ENCODE assay signal across 1 cellular context in the genomic region with DNA sequence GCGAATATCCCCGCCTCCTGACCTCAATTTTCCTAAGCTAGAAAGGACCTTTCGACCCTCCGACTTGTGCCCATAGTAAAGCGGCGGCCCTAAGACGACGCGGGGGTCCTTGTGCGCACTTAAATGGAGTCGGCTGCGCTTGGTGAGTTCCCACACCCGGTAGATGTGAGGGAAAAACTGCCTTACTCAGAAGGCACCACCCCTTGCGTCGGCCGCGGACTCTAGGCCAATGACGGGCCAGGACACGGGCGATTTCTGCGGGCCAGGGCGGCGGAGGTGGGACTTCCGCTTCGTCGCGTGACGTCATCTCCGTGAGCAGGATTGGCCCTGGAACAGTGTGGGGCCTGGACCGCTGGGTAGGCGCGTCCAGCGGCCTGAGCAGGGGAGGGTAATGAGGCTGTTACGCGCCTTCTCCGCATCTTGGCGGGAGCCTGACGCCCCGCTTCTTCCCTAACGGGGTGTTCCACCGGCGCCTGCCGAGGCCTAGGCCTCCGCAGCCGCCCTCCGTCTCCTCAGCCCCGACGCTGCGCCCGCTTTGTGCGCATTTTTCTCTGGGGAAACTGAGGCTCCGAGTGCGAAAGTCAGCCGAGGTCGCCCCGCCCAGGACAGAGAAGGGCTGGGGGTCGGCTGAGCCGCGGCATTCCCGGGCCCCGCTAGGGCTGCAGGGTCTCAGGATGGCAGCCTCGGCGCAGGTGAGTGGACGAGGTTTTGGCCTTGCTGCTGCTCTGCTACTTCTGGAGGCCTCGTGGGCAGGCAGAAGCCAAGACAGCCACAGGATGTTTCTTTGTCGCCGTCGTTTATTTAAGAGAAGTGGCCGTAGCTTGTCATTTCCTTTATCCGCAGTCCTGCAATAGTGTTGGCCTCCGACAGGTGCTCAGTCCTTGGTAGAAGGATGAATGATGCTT.
TF ChIP-seq lines count a peak whose summit lies in the region.

A gene (plus strand): TSS at position 293 of the 905 bp plus-strand sequence. CDS start 382 bp downstream, at position 675.

TF ChIP-seq in HepG2, 621 proteins besides CTCF, POLR2A, EP300 and RAD21 (continued from another document and continues in another):
- TF ChIP-seq, protein P1, sequence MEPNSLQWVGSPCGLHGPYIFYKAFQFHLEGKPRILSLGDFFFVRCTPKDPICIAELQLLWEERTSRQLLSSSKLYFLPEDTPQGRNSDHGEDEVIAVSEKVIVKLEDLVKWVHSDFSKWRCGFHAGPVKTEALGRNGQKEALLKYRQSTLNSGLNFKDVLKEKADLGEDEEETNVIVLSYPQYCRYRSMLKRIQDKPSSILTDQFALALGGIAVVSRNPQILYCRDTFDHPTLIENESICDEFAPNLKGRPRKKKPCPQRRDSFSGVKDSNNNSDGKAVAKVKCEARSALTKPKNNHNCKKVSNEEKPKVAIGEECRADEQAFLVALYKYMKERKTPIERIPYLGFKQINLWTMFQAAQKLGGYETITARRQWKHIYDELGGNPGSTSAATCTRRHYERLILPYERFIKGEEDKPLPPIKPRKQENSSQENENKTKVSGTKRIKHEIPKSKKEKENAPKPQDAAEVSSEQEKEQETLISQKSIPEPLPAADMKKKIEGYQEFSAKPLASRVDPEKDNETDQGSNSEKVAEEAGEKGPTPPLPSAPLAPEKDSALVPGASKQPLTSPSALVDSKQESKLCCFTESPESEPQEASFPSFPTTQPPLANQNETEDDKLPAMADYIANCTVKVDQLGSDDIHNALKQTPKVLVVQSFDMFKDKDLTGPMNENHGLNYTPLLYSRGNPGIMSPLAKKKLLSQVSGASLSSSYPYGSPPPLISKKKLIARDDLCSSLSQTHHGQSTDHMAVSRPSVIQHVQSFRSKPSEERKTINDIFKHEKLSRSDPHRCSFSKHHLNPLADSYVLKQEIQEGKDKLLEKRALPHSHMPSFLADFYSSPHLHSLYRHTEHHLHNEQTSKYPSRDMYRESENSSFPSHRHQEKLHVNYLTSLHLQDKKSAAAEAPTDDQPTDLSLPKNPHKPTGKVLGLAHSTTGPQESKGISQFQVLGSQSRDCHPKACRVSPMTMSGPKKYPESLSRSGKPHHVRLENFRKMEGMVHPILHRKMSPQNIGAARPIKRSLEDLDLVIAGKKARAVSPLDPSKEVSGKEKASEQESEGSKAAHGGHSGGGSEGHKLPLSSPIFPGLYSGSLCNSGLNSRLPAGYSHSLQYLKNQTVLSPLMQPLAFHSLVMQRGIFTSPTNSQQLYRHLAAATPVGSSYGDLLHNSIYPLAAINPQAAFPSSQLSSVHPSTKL (CRISPR knock-in tag; IDR thresholded peaks at IDR 0.05): peak; percentile 38; the same call in 1 of the 2 replicates
- TF ChIP-seq PAX8 (CRISPR knock-in tag; IDR thresholded peaks at IDR 0.05; ENCODE audit: borderline replicate concordance): no peak
- no peak for TF ChIP-seq POLR2AphosphoS2 (IDR thresholded peaks at IDR 0.05; ENCODE audit: low read depth, low read length)
- 0 out of 2 replicates have a peak, but pooled peaks have one; percentile 30 for TF ChIP-seq ZNF451 (CRISPR knock-in tag; IDR thresholded peaks at IDR 0.05)
- TF ChIP-seq ARNT (IDR thresholded peaks at IDR 0.05): no peak
- no peak; the same call in 1 of the 2 replicates for TF ChIP-seq ZNF572 (CRISPR knock-in tag; IDR thresholded peaks at IDR 0.05)
- TF ChIP-seq ZFP36 (IDR thresholded peaks at IDR 0.05; ENCODE audit: borderline replicate concordance, low read depth, low read length, partially characterized antibody): no peak
- no peak for TF ChIP-seq KLF13 (CRISPR knock-in tag; IDR thresholded peaks at IDR 0.05)
- 0 out of 2 replicates have a peak, but pooled peaks have one; percentile 62 for TF ChIP-seq PCBP1 (IDR thresholded peaks at IDR 0.05; ENCODE audit: borderline replicate concordance, low read depth, low read length)
- TF ChIP-seq HDAC2 (CRISPR knock-in tag; IDR thresholded peaks at IDR 0.05): peak; percentile 57
- TF ChIP-seq, protein P2, sequence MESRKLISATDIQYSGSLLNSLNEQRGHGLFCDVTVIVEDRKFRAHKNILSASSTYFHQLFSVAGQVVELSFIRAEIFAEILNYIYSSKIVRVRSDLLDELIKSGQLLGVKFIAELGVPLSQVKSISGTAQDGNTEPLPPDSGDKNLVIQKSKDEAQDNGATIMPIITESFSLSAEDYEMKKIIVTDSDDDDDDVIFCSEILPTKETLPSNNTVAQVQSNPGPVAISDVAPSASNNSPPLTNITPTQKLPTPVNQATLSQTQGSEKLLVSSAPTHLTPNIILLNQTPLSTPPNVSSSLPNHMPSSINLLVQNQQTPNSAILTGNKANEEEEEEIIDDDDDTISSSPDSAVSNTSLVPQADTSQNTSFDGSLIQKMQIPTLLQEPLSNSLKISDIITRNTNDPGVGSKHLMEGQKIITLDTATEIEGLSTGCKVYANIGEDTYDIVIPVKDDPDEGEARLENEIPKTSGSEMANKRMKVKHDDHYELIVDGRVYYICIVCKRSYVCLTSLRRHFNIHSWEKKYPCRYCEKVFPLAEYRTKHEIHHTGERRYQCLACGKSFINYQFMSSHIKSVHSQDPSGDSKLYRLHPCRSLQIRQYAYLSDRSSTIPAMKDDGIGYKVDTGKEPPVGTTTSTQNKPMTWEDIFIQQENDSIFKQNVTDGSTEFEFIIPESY (CRISPR knock-in tag; IDR thresholded peaks at IDR 0.05): no peak
- TF ChIP-seq, protein P3, sequence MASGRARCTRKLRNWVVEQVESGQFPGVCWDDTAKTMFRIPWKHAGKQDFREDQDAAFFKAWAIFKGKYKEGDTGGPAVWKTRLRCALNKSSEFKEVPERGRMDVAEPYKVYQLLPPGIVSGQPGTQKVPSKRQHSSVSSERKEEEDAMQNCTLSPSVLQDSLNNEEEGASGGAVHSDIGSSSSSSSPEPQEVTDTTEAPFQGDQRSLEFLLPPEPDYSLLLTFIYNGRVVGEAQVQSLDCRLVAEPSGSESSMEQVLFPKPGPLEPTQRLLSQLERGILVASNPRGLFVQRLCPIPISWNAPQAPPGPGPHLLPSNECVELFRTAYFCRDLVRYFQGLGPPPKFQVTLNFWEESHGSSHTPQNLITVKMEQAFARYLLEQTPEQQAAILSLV (CRISPR knock-in tag; IDR thresholded peaks at IDR 0.05; ENCODE audit: borderline replicate concordance): no peak
- no peak for TF ChIP-seq NR2F6 (IDR thresholded peaks at IDR 0.05)
- TF ChIP-seq NR2F6 (CRISPR knock-in tag; IDR thresholded peaks at IDR 0.05): no peak
- TF ChIP-seq ZNF720 (CRISPR knock-in tag; IDR thresholded peaks at IDR 0.05): no peak
- TF ChIP-seq, protein P4, sequence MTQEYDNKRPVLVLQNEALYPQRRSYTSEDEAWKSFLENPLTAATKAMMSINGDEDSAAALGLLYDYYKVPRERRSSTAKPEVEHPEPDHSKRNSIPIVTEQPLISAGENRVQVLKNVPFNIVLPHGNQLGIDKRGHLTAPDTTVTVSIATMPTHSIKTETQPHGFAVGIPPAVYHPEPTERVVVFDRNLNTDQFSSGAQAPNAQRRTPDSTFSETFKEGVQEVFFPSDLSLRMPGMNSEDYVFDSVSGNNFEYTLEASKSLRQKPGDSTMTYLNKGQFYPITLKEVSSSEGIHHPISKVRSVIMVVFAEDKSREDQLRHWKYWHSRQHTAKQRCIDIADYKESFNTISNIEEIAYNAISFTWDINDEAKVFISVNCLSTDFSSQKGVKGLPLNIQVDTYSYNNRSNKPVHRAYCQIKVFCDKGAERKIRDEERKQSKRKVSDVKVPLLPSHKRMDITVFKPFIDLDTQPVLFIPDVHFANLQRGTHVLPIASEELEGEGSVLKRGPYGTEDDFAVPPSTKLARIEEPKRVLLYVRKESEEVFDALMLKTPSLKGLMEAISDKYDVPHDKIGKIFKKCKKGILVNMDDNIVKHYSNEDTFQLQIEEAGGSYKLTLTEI (CRISPR knock-in tag; conservative IDR thresholded peaks at IDR 0.05): no peak
- TF ChIP-seq HOXD1 (CRISPR knock-in tag; IDR thresholded peaks at IDR 0.05): 0 out of 2 replicates have a peak, but pooled peaks have one; percentile 55
- peak; percentile 92; the same call in 1 of the 2 replicates for TF ChIP-seq HOXA3 (CRISPR knock-in tag; IDR thresholded peaks at IDR 0.05)
- TF ChIP-seq ZSCAN12 (CRISPR knock-in tag; IDR thresholded peaks at IDR 0.05): no peak
- no peak for TF ChIP-seq ZNF235 (CRISPR knock-in tag; IDR thresholded peaks at IDR 0.05; ENCODE audit: borderline replicate concordance)
- TF ChIP-seq SSRP1 (CRISPR knock-in tag; IDR thresholded peaks at IDR 0.05): no peak
- TF ChIP-seq, protein P5, sequence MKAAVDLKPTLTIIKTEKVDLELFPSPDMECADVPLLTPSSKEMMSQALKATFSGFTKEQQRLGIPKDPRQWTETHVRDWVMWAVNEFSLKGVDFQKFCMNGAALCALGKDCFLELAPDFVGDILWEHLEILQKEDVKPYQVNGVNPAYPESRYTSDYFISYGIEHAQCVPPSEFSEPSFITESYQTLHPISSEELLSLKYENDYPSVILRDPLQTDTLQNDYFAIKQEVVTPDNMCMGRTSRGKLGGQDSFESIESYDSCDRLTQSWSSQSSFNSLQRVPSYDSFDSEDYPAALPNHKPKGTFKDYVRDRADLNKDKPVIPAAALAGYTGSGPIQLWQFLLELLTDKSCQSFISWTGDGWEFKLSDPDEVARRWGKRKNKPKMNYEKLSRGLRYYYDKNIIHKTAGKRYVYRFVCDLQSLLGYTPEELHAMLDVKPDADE (CRISPR knock-in tag; IDR thresholded peaks at IDR 0.05): no peak
- TF ChIP-seq KLF6 (CRISPR knock-in tag; IDR thresholded peaks at IDR 0.05): peak; percentile 59; the same call in 1 of the 2 replicates
- no peak for TF ChIP-seq RAD51 (IDR thresholded peaks at IDR 0.05; ENCODE audit: borderline replicate concordance)
- TF ChIP-seq, protein P6, sequence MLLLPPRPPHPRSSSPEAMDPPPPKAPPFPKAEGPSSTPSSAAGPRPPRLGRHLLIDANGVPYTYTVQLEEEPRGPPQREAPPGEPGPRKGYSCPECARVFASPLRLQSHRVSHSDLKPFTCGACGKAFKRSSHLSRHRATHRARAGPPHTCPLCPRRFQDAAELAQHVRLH (CRISPR knock-in tag; IDR thresholded peaks at IDR 0.05; ENCODE audit: borderline replicate concordance, low read depth): no peak
- no peak for TF ChIP-seq ZNF230 (CRISPR knock-in tag; IDR thresholded peaks at IDR 0.05)
- TF ChIP-seq, protein P7, sequence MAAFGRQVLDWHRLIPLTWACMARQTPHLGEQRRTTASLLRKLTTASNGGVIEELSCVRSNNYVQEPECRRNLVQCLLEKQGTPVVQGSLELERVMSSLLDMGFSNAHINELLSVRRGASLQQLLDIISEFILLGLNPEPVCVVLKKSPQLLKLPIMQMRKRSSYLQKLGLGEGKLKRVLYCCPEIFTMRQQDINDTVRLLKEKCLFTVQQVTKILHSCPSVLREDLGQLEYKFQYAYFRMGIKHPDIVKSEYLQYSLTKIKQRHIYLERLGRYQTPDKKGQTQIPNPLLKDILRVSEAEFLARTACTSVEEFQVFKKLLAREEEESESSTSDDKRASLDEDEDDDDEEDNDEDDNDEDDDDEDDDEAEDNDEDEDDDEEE (CRISPR knock-in tag; IDR thresholded peaks at IDR 0.05): no peak
- TF ChIP-seq, protein P8, sequence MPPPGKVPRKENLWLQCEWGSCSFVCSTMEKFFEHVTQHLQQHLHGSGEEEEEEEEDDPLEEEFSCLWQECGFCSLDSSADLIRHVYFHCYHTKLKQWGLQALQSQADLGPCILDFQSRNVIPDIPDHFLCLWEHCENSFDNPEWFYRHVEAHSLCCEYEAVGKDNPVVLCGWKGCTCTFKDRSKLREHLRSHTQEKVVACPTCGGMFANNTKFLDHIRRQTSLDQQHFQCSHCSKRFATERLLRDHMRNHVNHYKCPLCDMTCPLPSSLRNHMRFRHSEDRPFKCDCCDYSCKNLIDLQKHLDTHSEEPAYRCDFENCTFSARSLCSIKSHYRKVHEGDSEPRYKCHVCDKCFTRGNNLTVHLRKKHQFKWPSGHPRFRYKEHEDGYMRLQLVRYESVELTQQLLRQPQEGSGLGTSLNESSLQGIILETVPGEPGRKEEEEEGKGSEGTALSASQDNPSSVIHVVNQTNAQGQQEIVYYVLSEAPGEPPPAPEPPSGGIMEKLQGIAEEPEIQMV (CRISPR knock-in tag; IDR thresholded peaks at IDR 0.05; ENCODE audit: low read depth): no peak
- peak; percentile 41 for TF ChIP-seq ZNF781 (CRISPR knock-in tag; IDR thresholded peaks at IDR 0.05; ENCODE audit: borderline replicate concordance, not compliant biosample characterization)
- TF ChIP-seq, protein P9, sequence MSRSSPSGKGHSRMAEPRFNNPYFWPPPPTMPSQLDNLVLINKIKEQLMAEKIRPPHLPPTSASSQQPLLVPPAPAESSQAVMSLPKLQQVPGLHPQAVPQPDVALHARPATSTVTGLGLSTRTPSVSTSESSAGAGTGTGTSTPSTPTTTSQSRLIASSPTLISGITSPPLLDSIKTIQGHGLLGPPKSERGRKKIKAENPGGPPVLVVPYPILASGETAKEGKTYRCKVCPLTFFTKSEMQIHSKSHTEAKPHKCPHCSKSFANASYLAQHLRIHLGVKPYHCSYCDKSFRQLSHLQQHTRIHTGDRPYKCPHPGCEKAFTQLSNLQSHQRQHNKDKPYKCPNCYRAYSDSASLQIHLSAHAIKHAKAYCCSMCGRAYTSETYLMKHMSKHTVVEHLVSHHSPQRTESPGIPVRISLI (CRISPR knock-in tag; IDR thresholded peaks at IDR 0.05; ENCODE audit: borderline replicate concordance): peak; percentile 30; the same call in 1 of the 2 replicates
- TF ChIP-seq U2AF2 (IDR thresholded peaks at IDR 0.05; ENCODE audit: low read depth, low read length): no peak
- TF ChIP-seq ZNF883 (CRISPR knock-in tag; IDR thresholded peaks at IDR 0.05; ENCODE audit: not compliant biosample characterization): no peak
- TF ChIP-seq, protein P10, sequence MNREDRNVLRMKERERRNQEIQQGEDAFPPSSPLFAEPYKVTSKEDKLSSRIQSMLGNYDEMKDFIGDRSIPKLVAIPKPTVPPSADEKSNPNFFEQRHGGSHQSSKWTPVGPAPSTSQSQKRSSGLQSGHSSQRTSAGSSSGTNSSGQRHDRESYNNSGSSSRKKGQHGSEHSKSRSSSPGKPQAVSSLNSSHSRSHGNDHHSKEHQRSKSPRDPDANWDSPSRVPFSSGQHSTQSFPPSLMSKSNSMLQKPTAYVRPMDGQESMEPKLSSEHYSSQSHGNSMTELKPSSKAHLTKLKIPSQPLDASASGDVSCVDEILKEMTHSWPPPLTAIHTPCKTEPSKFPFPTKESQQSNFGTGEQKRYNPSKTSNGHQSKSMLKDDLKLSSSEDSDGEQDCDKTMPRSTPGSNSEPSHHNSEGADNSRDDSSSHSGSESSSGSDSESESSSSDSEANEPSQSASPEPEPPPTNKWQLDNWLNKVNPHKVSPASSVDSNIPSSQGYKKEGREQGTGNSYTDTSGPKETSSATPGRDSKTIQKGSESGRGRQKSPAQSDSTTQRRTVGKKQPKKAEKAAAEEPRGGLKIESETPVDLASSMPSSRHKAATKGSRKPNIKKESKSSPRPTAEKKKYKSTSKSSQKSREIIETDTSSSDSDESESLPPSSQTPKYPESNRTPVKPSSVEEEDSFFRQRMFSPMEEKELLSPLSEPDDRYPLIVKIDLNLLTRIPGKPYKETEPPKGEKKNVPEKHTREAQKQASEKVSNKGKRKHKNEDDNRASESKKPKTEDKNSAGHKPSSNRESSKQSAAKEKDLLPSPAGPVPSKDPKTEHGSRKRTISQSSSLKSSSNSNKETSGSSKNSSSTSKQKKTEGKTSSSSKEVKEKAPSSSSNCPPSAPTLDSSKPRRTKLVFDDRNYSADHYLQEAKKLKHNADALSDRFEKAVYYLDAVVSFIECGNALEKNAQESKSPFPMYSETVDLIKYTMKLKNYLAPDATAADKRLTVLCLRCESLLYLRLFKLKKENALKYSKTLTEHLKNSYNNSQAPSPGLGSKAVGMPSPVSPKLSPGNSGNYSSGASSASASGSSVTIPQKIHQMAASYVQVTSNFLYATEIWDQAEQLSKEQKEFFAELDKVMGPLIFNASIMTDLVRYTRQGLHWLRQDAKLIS (CRISPR knock-in tag; IDR thresholded peaks at IDR 0.05): no peak
- no peak; the same call in 1 of the 2 replicates for TF ChIP-seq ZFP36L1 (CRISPR knock-in tag; IDR thresholded peaks at IDR 0.05)
- no peak for TF ChIP-seq ADNP (CRISPR knock-in tag; IDR thresholded peaks at IDR 0.05)
- no peak for TF ChIP-seq ZFP37 (CRISPR knock-in tag; IDR thresholded peaks at IDR 0.05; ENCODE audit: borderline replicate concordance)
- TF ChIP-seq SP4 (CRISPR knock-in tag; IDR thresholded peaks at IDR 0.05): peak; percentile 77
- 0 out of 2 replicates have a peak, but pooled peaks have one; percentile 63 for TF ChIP-seq ZNF782 (CRISPR knock-in tag; IDR thresholded peaks at IDR 0.05; ENCODE audit: borderline replicate concordance)
- 0 out of 2 replicates have a peak, but pooled peaks have one; percentile 41 for TF ChIP-seq ZNF296 (CRISPR knock-in tag; conservative IDR thresholded peaks at IDR 0.05)
